Comparison of ENCODE assay signal across 22 cellular contexts in the genomic region with DNA sequence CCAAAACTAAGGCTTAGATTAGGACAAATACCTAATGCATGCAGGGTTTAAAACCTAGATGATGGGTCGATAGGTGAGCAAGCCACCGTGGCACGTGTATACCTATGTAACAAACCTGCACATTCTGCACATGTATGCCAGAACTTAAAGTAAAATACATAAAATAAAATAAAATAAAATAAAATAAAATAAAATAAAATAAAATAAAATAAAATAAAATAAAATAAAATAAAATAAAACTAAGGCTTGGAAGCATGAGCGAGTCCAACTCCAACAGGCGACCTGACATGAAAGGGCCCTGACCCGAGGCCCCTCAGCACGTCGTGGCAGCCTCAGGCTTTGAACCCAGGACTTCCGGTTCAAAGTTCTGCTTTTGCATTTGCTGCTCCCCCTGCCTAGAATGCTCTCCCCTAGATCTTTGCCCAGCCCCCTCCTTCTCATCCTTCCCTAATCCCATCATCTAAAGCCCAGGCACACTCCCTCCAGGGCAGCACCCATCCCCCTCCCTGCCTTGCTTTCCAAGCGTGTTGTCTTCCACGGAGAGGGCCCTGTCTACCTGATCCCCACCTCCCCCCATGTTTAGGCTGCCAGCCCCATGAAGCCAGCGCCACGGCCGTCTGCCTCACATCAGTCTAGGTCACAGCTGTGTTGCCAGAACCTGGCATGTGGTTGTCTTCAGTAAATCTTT.
"Had no signal": no experiment of that assay in that cellular context is flagged by ENCODE, and none has a peak within 500 bp of the region (broad histone marks: within the 10 kb centered on the region; RNA-seq: fewer than 3 reads in every experiment).

No MANE protein-coding gene starts in this region.

- H3K9me3 Mint-ChIP-seq: activated naive CD8-positive, alpha-beta T cell treated with anti-CD3 and anti-CD28 coated beads, Interleukin-2, amount 10 ng/mL, durations not matched to agents 7 days and 5 days had no signal

- H3K36me3 Mint-ChIP-seq: activated naive CD8-positive, alpha-beta T cell treated with anti-CD3 and anti-CD28 coated beads, Interleukin-2, amount 10 ng/mL, durations not matched to agents 7 days and 5 days had no signal

- H3K27me3 ChIP-seq: adrenal gland, Peyer's patch had no signal

- H3K27ac ChIP-seq: adrenal gland, breast epithelium, Peyer's patch, RWPE1, VCaP had no signal

- H3K4me3 Mint-ChIP-seq: activated CD8-positive, alpha-beta T cell treated with anti-CD3 and anti-CD28 coated beads, Interleukin-2, amount 10 ng/mL, durations not matched to agents 7 days and 5 days; activated naive CD8-positive, alpha-beta T cell treated with anti-CD3 and anti-CD28 coated beads, Interleukin-2, amount 10 ng/mL, durations not matched to agents 7 days and 5 days had no signal

- DNase-seq: activated CD4-positive, alpha-beta T cell treated with anti-CD3 and anti-CD28 coated beads for 4 hours; activated CD8-positive, alpha-beta memory T cell treated with anti-CD3 and anti-CD28 coated beads, Interleukin-2, amount 50 U/mL, for 48 hours; activated CD8-positive, alpha-beta T cell treated with anti-CD3 and anti-CD28 coated beads, Interleukin-2, amount 10 ng/mL, durations not matched to agents 7 days and 5 days; activated naive CD4-positive, alpha-beta T cell treated with anti-CD3 and anti-CD28 coated beads, Interleukin-2, amount 50 U/mL, for 16 hours; activated naive CD8-positive, alpha-beta T cell treated with anti-CD3 and anti-CD28 coated beads, Interleukin-2, amount 10 ng/mL, durations not matched to agents 7 days and 5 days; activated T-cell treated with anti-CD3 and anti-CD28 coated beads, Interleukin-2, amount 50 U/mL, for 1 hour; adrenal gland; anterior cingulate cortex; central memory CD4-positive, alpha-beta T cell; IMR-90; Kasumi-1; KBM-7; NCI-H1092; NCI-H2171; NCI-H226; NCI-H774; T-helper 1 cell had no signal

- H3K4me1 ChIP-seq: adrenal gland, breast epithelium, Peyer's patch had no signal

- H3K27ac Mint-ChIP-seq: activated CD8-positive, alpha-beta T cell treated with anti-CD3 and anti-CD28 coated beads, Interleukin-2, amount 10 ng/mL, durations not matched to agents 7 days and 5 days; activated naive CD8-positive, alpha-beta T cell treated with anti-CD3 and anti-CD28 coated beads, Interleukin-2, amount 10 ng/mL, durations not matched to agents 7 days and 5 days had no signal

- H3K4me3 ChIP-seq: adrenal gland, breast epithelium, Peyer's patch had no signal

- ATAC-seq: activated CD4-positive, CD25-positive, alpha-beta regulatory T cell treated with anti-CD3 and anti-CD28 coated beads, Interleukin-2, amount 50 U/mL, for 24 hours; activated CD8-positive, alpha-beta T cell treated with anti-CD3 and anti-CD28 coated beads, Interleukin-2, amount 10 ng/mL, durations not matched to agents 7 days and 5 days had no signal

- H3K9me3 ChIP-seq: adrenal gland, breast epithelium had no signal

- H3K36me3 ChIP-seq: adrenal gland, breast epithelium, Peyer's patch had no signal

- H3K4me1 Mint-ChIP-seq: activated naive CD8-positive, alpha-beta T cell treated with anti-CD3 and anti-CD28 coated beads, Interleukin-2, amount 10 ng/mL, durations not matched to agents 7 days and 5 days had no signal
